ENCODE assay signal across 23 cellular contexts in the genomic region with DNA sequence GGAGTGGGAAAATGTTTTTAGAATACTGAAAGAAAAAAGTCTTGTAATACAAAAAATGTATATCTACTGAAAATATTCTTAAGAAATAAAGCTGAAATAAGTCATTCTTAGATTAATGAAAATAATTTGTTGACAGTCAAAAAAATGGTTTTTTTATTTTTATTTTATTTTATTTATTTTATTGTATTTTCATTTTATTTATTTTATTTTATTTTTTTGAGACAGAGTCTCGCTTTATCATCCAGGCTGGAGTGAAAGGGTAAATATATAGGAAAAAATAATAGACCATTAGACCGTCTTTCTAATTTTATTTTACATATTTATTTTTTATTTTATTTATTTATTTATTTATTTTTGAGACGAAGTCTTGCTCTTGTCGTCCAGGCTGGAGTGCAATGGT.
DNase-seq lines count a peak whose midpoint lies in the region; FAIRE-seq and TF ChIP-seq lines count a peak whose summit lies in the region.
"Had no signal": no experiment of that assay in that cellular context is flagged by ENCODE, and none has a peak within 500 bp of the region (broad histone marks: within the 10 kb centered on the region; RNA-seq: fewer than 3 reads in every experiment).

No MANE protein-coding gene starts in this region.

- no peaks in the 10 kb centered on the region for H3K36me3 ChIP-seq in SU-DHL-6 (ENCODE audit: low read length)
- H3K36me3 ChIP-seq in kidney (ENCODE audit: control insufficient read depth in 1 of 2, insufficient read depth in 2 of 2, low read length in 2 of 2), result no peaks in the 10 kb centered on the region
- H3K36me3 ChIP-seq: BE2C; BLaER1 treated with 17β-estradiol and CSF1 and Interleukin-3, amounts not matched to agents 10 nM and 100 nM had no signal

- FAIRE-seq in A204.1 (lab: Jason Lieb, UNC) (peak; percentile 84), colon (lab: Jason Lieb, UNC) (peak; percentile 81), kidney (lab: Jason Lieb, UNC) (peak; percentile 97)
- FAIRE-seq: A549, GM12892, H1 had no signal

- no peak for TF ChIP-seq CTCF in SU-DHL-6 (IDR thresholded peaks at IDR 0.05; ENCODE audit: insufficient read depth, low read length, poor library complexity, severe bottlenecking)
- no peak for TF ChIP-seq CTCF in kidney (IDR thresholded peaks at IDR 0.05; ENCODE audit: borderline replicate concordance, extremely low read depth, insufficient read depth)

- intact Hi-C loops in kidney (cut with DNase I) (no loop called here), posterior cingulate gyrus (cut with DNase I) (no loop called here)

- H3K27ac ChIP-seq in SU-DHL-6 (ENCODE audit: low read depth, low read length) (no peak overlapping the region), kidney (ENCODE audit: low read depth in 2 of 2, low read length in 2 of 2) (no peak overlapping the region)
- H3K27ac ChIP-seq: 22Rv1; A549; BLaER1 treated with 17β-estradiol and CSF1 and Interleukin-3, amounts not matched to agents 10 nM and 100 nM had no signal

- no peaks in the 10 kb centered on the region for H3K4me1 ChIP-seq in kidney (ENCODE audit: control insufficient read depth in 1 of 2, insufficient read depth in 1 of 2, low read depth in 1 of 2, low read length in 2 of 2)
- H3K4me1 ChIP-seq: A549, BE2C had no signal

- H4K20me1 ChIP-seq in SU-DHL-6 (ENCODE audit: low read depth, low read length), result no peaks in the 10 kb centered on the region
- H4K20me1 ChIP-seq: BLaER1 treated with 17β-estradiol and CSF1 and Interleukin-3, amounts not matched to agents 10 nM and 100 nM had no signal

- no peaks in the 10 kb centered on the region for H3K27me3 ChIP-seq in SU-DHL-6 (ENCODE audit: low read length)
- H3K27me3 ChIP-seq: BE2C; BLaER1 treated with 17β-estradiol and CSF1 and Interleukin-3, amounts not matched to agents 10 nM and 100 nM had no signal

- DNase-seq in kidney (no peak), posterior cingulate gyrus (no peak), COR-L47 (lab: John Stamatoyannopoulos, UW) (no peak), NCI-H187 (lab: John Stamatoyannopoulos, UW) (no peak), medulla oblongata (ENCODE audit: extremely low spot score) (no peak)
- DNase-seq: ACHN; AML-193; BE2C; Calu3; CD4-positive, alpha-beta T cell; CD8-positive, alpha-beta memory T cell; DMS53; DMS79 treated with DMSO at 0.1 percent for 48 hours; H7; HCEC 1CT had no signal

- H3K9me3 ChIP-seq in SU-DHL-6 (ENCODE audit: insufficient read depth, low read length) (no peaks in the 10 kb centered on the region), kidney (ENCODE audit: control insufficient read depth in 1 of 2, low read length in 2 of 2) (no peaks in the 10 kb centered on the region)
- H3K9me3 ChIP-seq: A549; BE2C; BLaER1 treated with 17β-estradiol and CSF1 and Interleukin-3, amounts not matched to agents 10 nM and 100 nM had no signal

- no peaks in the 10 kb centered on the region for H3K9me2 ChIP-seq in SU-DHL-6 (replicated peaks; ENCODE audit: insufficient read depth, low read length)

- H2AFZ ChIP-seq in SU-DHL-6 (ENCODE audit: low read depth, low read length, severe bottlenecking), result peak overlapping the region; percentile 74

- H3K4me2 ChIP-seq in SU-DHL-6 (ENCODE audit: low read depth, low read length, poor library complexity, severe bottlenecking), result no peak overlapping the region
- H3K4me2 ChIP-seq: A549; BLaER1 treated with 17β-estradiol and CSF1 and Interleukin-3, amounts not matched to agents 10 nM and 100 nM had no signal

- H3K4me3 ChIP-seq in SU-DHL-6 (ENCODE audit: insufficient read depth, low read length, poor library complexity, severe bottlenecking) (no peak overlapping the region), kidney (ENCODE audit: low read length in 2 of 2) (no peak overlapping the region)
- H3K4me3 ChIP-seq: A549; BLaER1 treated with 17β-estradiol and CSF1 and Interleukin-3, amounts not matched to agents 10 nM and 100 nM had no signal

- H3F3A ChIP-seq in SU-DHL-6 (ENCODE audit: insufficient read depth), result no peaks in the 10 kb centered on the region

- H3K79me2 ChIP-seq in SU-DHL-6 (ENCODE audit: insufficient read depth, low read length), result no peaks in the 10 kb centered on the region

- H3K9ac ChIP-seq in SU-DHL-6 (ENCODE audit: low read length) (no peak overlapping the region), kidney (ENCODE audit: low read length in 2 of 2) (no peak overlapping the region)
- H3K9ac ChIP-seq: BLaER1 treated with 17β-estradiol and CSF1 and Interleukin-3, amounts not matched to agents 10 nM and 100 nM had no signal
